Comparison of ENCODE assay signal across 19 cellular contexts in the genomic region with DNA sequence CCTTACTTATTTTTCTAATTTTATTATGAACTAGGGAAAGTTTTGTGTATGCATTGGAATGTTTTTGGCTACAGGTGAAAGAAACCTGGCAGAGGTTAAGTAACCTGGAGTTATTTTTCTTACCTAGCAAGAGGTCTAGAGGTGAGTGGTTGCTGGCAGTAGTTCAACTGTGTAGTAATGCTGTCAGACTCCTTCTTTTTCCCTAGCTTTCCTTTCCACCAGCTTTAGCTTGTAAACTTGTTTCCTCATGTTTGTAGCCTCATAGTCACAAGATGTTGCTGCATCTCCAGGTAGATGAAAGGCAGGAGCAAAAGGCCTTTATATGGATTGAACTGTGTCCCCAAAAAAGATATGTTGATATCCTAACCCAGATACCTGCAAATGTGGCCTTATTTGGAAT.
DNase-seq lines count a peak whose midpoint lies in the region; ATAC-seq and TF ChIP-seq lines count a peak whose summit lies in the region.
"Had no signal": no experiment of that assay in that cellular context is flagged by ENCODE, and none has a peak within 500 bp of the region (broad histone marks: within the 10 kb centered on the region; RNA-seq: fewer than 3 reads in every experiment).

No MANE protein-coding gene starts in this region.

- DNase-seq in activated naive CD4-positive, alpha-beta T cell treated with anti-CD3 and anti-CD28 coated beads for 36 hours = no peak
- DNase-seq in MCF 10A (ENCODE audit: unreplicated experiment) (peak; percentile 81), kidney epithelial cell (ENCODE audit: low read depth) (peak; percentile 35), HEK293T (ENCODE audit: extremely low spot score) (no peak), GM23248 (no peak)
- DNase-seq in stimulated activated CD4-positive, alpha-beta T cell treated with anti-CD3 and anti-CD28 coated beads, Interleukin-4, amount 100 ng/mL, for 4 hours = no peak
- DNase-seq: activated gamma-delta T cell, anterior cingulate cortex, DND-41, foreskin fibroblast, IMR-90, left colon, mucosa of descending colon, NCI-H1694, NCI-H446 treated with DMSO at 0.1 percent for 48 hours, T-helper 9 cell had no signal

- CTCF ChIA-PET in activated naive CD4-positive, alpha-beta T cell treated with anti-CD3 and anti-CD28 coated beads for 36 hours (lab: Charles Lee) = interaction anchor here (0.6 kb wide), 2 partner anchors 22 to 959 kb away, joined by 3 to 5 read pairs; no protein-coding TSS in a partner anchor
- CTCF ChIA-PET in MCF 10A (lab: Yijun Ruan, JAX) (interaction anchor here (0.7 to 1.1 kb wide), 3 partner anchors 27 to 107 kb away, joined by 3 to 4 read pairs (median 3); no protein-coding TSS in a partner anchor), HEK293T (lab: Yijun Ruan, JAX) (no interaction called here)

- H3K27me3 ChIP-seq in kidney epithelial cell (ENCODE audit: control insufficient read depth, insufficient read depth, low read length) (no peaks in the 10 kb centered on the region), GM23248 (replicated peaks; ENCODE audit: insufficient read depth) (no peaks in the 10 kb centered on the region)
- H3K27me3 ChIP-seq: neutrophil had no signal

- no peaks in the 10 kb centered on the region for H3K9me3 ChIP-seq in GM23248 (ENCODE audit: low read depth)
- H3K9me3 ChIP-seq: mucosa of descending colon, neutrophil had no signal

- H3K27ac ChIP-seq in GM23248 = no peak overlapping the region
- H3K27ac ChIP-seq: neutrophil had no signal

- H4K20me1 ChIP-seq in GM23248 (ENCODE audit: insufficient read depth) = no peaks in the 10 kb centered on the region

- no peaks in the 10 kb centered on the region for H3K79me2 ChIP-seq in GM23248 (ENCODE audit: insufficient read depth)

- POLR2A ChIA-PET in MCF 10A (lab: Yijun Ruan, JAX) (interaction anchor here (0.6 to 1.4 kb wide), 8 partner anchors 12 to 105 kb away, joined by 3 to 6 read pairs (median 3); partner anchors contain the start of genes AMIGO2 and PCED1B), HEK293T (lab: Yijun Ruan, JAX) (no interaction called here)

- H3K4me3 Mint-ChIP-seq in activated naive CD4-positive, alpha-beta T cell treated with anti-CD3 and anti-CD28 coated beads, Interleukin-2, amount 50 U/mL, for 24 hours = no peak overlapping the region
- no peak overlapping the region for H3K4me3 Mint-ChIP-seq in activated naive CD4-positive, alpha-beta T cell treated with anti-CD3 and anti-CD28 coated beads for 36 hours
- H3K4me3 Mint-ChIP-seq in MCF 10A (ENCODE audit: unreplicated experiment) = no peak overlapping the region

- BruUV-seq in MCF 10A (replicated peaks; lab: Mats Ljungman, UMichigan) = no TSS peak

- peaks cover 16% of the 10 kb centered on the region for H3K4me1 ChIP-seq in GM23248 (ENCODE audit: insufficient read depth)

- no peak overlapping the region for H3K4me3 ChIP-seq in kidney epithelial cell (ENCODE audit: low read depth, low read length)
- no peak overlapping the region for H3K4me3 ChIP-seq in GM23248
- H3K4me3 ChIP-seq: mucosa of descending colon had no signal

- H3K9me3 Mint-ChIP-seq in activated naive CD4-positive, alpha-beta T cell treated with anti-CD3 and anti-CD28 coated beads, Interleukin-2, amount 50 U/mL, for 24 hours = no peaks in the 10 kb centered on the region
- H3K9me3 Mint-ChIP-seq in activated naive CD4-positive, alpha-beta T cell treated with anti-CD3 and anti-CD28 coated beads for 36 hours = no peaks in the 10 kb centered on the region
- H3K9me3 Mint-ChIP-seq in MCF 10A (ENCODE audit: unreplicated experiment) = no peaks in the 10 kb centered on the region

- peaks cover 83% of the 10 kb centered on the region for H3K4me1 Mint-ChIP-seq in activated naive CD4-positive, alpha-beta T cell treated with anti-CD3 and anti-CD28 coated beads, Interleukin-2, amount 50 U/mL, for 24 hours
- peaks cover 50% of the 10 kb centered on the region for H3K4me1 Mint-ChIP-seq in activated naive CD4-positive, alpha-beta T cell treated with anti-CD3 and anti-CD28 coated beads for 36 hours (ENCODE audit: low read depth)
- peaks cover 16% of the 10 kb centered on the region for H3K4me1 Mint-ChIP-seq in MCF 10A (ENCODE audit: insufficient read depth, unreplicated experiment)

- H2AFZ ChIP-seq in GM23248 = no peak overlapping the region

- intact Hi-C loops in activated naive CD4-positive, alpha-beta T cell treated with anti-CD3 and anti-CD28 coated beads for 36 hours (cut with micrococcal nuclease) = no loop called here
- intact Hi-C loops in MCF 10A (cut with micrococcal nuclease) = no loop called here

- H3K4me2 ChIP-seq in GM23248 (ENCODE audit: unreplicated experiment) = no peak overlapping the region

- H3K36me3 ChIP-seq in kidney epithelial cell (ENCODE audit: control insufficient read depth, insufficient read depth, low read length) (no peaks in the 10 kb centered on the region), GM23248 (ENCODE audit: low read depth) (no peaks in the 10 kb centered on the region)
- H3K36me3 ChIP-seq: neutrophil had no signal

- in situ Hi-C loops in GM23248 (cut with MboI) = no loop called here

- no peaks in the 10 kb centered on the region for H3K27me3 Mint-ChIP-seq in activated naive CD4-positive, alpha-beta T cell treated with anti-CD3 and anti-CD28 coated beads, Interleukin-2, amount 50 U/mL, for 24 hours
- H3K27me3 Mint-ChIP-seq in activated naive CD4-positive, alpha-beta T cell treated with anti-CD3 and anti-CD28 coated beads for 36 hours (ENCODE audit: low read depth) = no peaks in the 10 kb centered on the region
- no peaks in the 10 kb centered on the region for H3K27me3 Mint-ChIP-seq in MCF 10A (ENCODE audit: insufficient read depth, unreplicated experiment)

- H3K27ac Mint-ChIP-seq in activated naive CD4-positive, alpha-beta T cell treated with anti-CD3 and anti-CD28 coated beads, Interleukin-2, amount 50 U/mL, for 24 hours = peak overlapping the region; percentile 75
- H3K27ac Mint-ChIP-seq in activated naive CD4-positive, alpha-beta T cell treated with anti-CD3 and anti-CD28 coated beads for 36 hours = no peak overlapping the region
- no peak overlapping the region for H3K27ac Mint-ChIP-seq in MCF 10A (ENCODE audit: low read depth, unreplicated experiment)

- ATAC-seq in GM21381 (IDR thresholded peaks at IDR 0.05; ENCODE audit: unreplicated experiment) = no peak
- ATAC-seq: left colon, mucosa of descending colon had no signal

- peaks cover 32% of the 10 kb centered on the region for H3K36me3 Mint-ChIP-seq in activated naive CD4-positive, alpha-beta T cell treated with anti-CD3 and anti-CD28 coated beads, Interleukin-2, amount 50 U/mL, for 24 hours
- H3K36me3 Mint-ChIP-seq in activated naive CD4-positive, alpha-beta T cell treated with anti-CD3 and anti-CD28 coated beads for 36 hours (ENCODE audit: low read depth) = peaks cover 29% of the 10 kb centered on the region
- no peaks in the 10 kb centered on the region for H3K36me3 Mint-ChIP-seq in MCF 10A (ENCODE audit: insufficient read depth, unreplicated experiment)

- no peak for TF ChIP-seq CTCF in MCF 10A (IDR thresholded peaks at IDR 0.05; ENCODE audit: unreplicated experiment)
- no peak for TF ChIP-seq CTCF in kidney epithelial cell (IDR thresholded peaks at IDR 0.05; ENCODE audit: insufficient read depth, low read length, poor library complexity, severe bottlenecking)

- H3F3A ChIP-seq in GM23248 (ENCODE audit: insufficient read depth) = peaks cover 20% of the 10 kb centered on the region

- H3K9me2 ChIP-seq in GM23248 (ENCODE audit: insufficient read depth) = no peaks in the 10 kb centered on the region

- no peak overlapping the region for H3K9ac ChIP-seq in GM23248

TF ChIP-seq in HEK293T, 16 proteins besides CTCF, POLR2A, EP300 and RAD21:
- TF ChIP-seq BHLHE40 (IDR thresholded peaks at IDR 0.05; ENCODE audit: borderline replicate concordance) (no peak), CTBP1 (IDR thresholded peaks at IDR 0.05; ENCODE audit: borderline replicate concordance) (no peak), FOXM1 (IDR thresholded peaks at IDR 0.05; ENCODE audit: borderline replicate concordance) (no peak), ZNF384 (IDR thresholded peaks at IDR 0.05) (no peak), HDGF (IDR thresholded peaks at IDR 0.05; ENCODE audit: borderline replicate concordance) (no peak), FOXK2 (IDR thresholded peaks at IDR 0.05) (no peak), FOXA1 (IDR thresholded peaks at IDR 0.05) (no peak), L3MBTL2 (conservative IDR thresholded peaks at IDR 0.05) (no peak)

Comparison
In these comparisons a context has a peak if more than half of its experiments do, and no peak if none do; other contexts are left out.
1. DNase-seq: peak in MCF 10A (single experiment) and kidney epithelial cell (single experiment); none in activated naive CD4-positive, alpha-beta T cell treated with anti-CD3 and anti-CD28 coated beads for 36 hours (single experiment), HEK293T (single experiment), GM23248 (single experiment) and stimulated activated CD4-positive, alpha-beta T cell treated with anti-CD3 and anti-CD28 coated beads, Interleukin-4, amount 100 ng/mL, for 4 hours (0 of 2).